In genomic region chr14:31930493-31931225, GRCh38 we compare ENCODE assay signal across 1 cellular context.
TF ChIP-seq lines count a peak whose summit lies in the region.

No MANE protein-coding gene starts in this region.

TF ChIP-seq in WTC11, 78 proteins besides CTCF, POLR2A, EP300 and RAD21 (continued from another document):
- TF ChIP-seq STAT6 (CRISPR knock-in tag; conservative IDR thresholded peaks at IDR 0.05; ENCODE audit: low read depth) = no peak
- TF ChIP-seq GTF2I (CRISPR knock-in tag; conservative IDR thresholded peaks at IDR 0.05) = no peak
- TF ChIP-seq JAZF1 (CRISPR knock-in tag; IDR thresholded peaks at IDR 0.05) = no peak
- TF ChIP-seq OVOL2 (CRISPR knock-in tag; IDR thresholded peaks at IDR 0.05; ENCODE audit: borderline replicate concordance) = no peak
- TF ChIP-seq ATF6 (CRISPR knock-in tag; IDR thresholded peaks at IDR 0.05) = no peak
- no peak for TF ChIP-seq TCF7 (CRISPR knock-in tag; IDR thresholded peaks at IDR 0.05; ENCODE audit: low read depth)
- no peak for TF ChIP-seq E2F4 (CRISPR knock-in tag; IDR thresholded peaks at IDR 0.05; ENCODE audit: borderline replicate concordance, low read depth)
- TF ChIP-seq AR (CRISPR knock-in tag; IDR thresholded peaks at IDR 0.05) = no peak
- TF ChIP-seq ZNF425 (CRISPR knock-in tag; conservative IDR thresholded peaks at IDR 0.05) = no peak
TF ChIP-seq in WTC11: peak in this region for 0.
